10 cellular contexts compared by ENCODE assay signal in genomic region chr14:35878272-35879140, GRCh38. TPM values are rescaled to one million over a fixed set of nuclear protein-coding genes. Genes with fewer than 3 reads are reported as not detected.
DNase-seq lines count a peak whose midpoint lies in the region; ATAC-seq and TF ChIP-seq lines count a peak whose summit lies in the region.
"Had no signal": no experiment of that assay in that cellular context is flagged by ENCODE, and none has a peak within 500 bp of the region (broad histone marks: within the 10 kb centered on the region; RNA-seq: fewer than 3 reads in every experiment).

No MANE protein-coding gene starts in this region.

- TF ChIP-seq POLR2A in body of pancreas (IDR thresholded peaks at IDR 0.05): no peak

- TF ChIP-seq CTCF in AG04450 (IDR thresholded peaks at IDR 0.05; ENCODE audit: low read depth, low read length) (no peak), body of pancreas (IDR thresholded peaks at IDR 0.05) (no peak)

- peak overlapping the region; percentile 11; the same call in 1 of the 2 replicates for H3K4me3 ChIP-seq in AG04450 (ENCODE audit: low read depth, low read length)
- H3K4me3 ChIP-seq in body of pancreas: no peak overlapping the region
- H3K4me3 ChIP-seq: skin epidermis had no signal

- H3K27ac ChIP-seq in AG04450 (ENCODE audit: low read depth, low read length): peak overlapping the region; percentile 74
- H3K27ac ChIP-seq in body of pancreas: peak overlapping the region in 1 of 4 donors; percentile 4

- peak; percentile 68 for DNase-seq in AG04450 (ENCODE audit: low read depth, low spot score)
- peak; percentile 92 for DNase-seq in HT1080 (ENCODE audit: low read depth)
- peak in 3 of 4 donors; percentile 9 to 33 (median 15) for DNase-seq in body of pancreas
- no peak for DNase-seq in left lobe of liver (ENCODE audit: low spot score)
- no peak for DNase-seq in MV-4-11 (lab: John Stamatoyannopoulos, UW)
- no peak for DNase-seq in NCI-H748 treated with DMSO at 0.1 percent for 48 hours (lab: John Stamatoyannopoulos, UW)
- DNase-seq: cerebellar nuclear complex had no signal

- no peaks in the 10 kb centered on the region for H3K4me1 ChIP-seq in body of pancreas

- intact Hi-C loops in body of pancreas (cut with DNase I): no loop called here

- POLR2A ChIA-PET in AG04450 (lab: Yijun Ruan, JAX): no interaction called here

- ATAC-seq in body of pancreas: peak; percentile 40
- ATAC-seq in left lobe of liver: peak; percentile 79
- ATAC-seq in GM19463 (IDR thresholded peaks at IDR 0.05; ENCODE audit: unreplicated experiment): no peak
- ATAC-seq in HG03460 (IDR thresholded peaks at IDR 0.05; ENCODE audit: unreplicated experiment): no peak

- H3K27me3 ChIP-seq in AG04450 (ENCODE audit: control insufficient read depth, insufficient read depth, low read length) (no peaks in the 10 kb centered on the region), body of pancreas (no peaks in the 10 kb centered on the region)

- H3K9me3 ChIP-seq in AG04450 (ENCODE audit: control insufficient read depth, insufficient read depth, low read length): no peaks in the 10 kb centered on the region
- H3K9me3 ChIP-seq in body of pancreas: no peaks in the 10 kb centered on the region

- 39 to 54% methylated on average over 9 of the region's 9 CpGs for WGBS in body of pancreas, 2 donors

- CTCF ChIA-PET in AG04450 (lab: Charles Lee): interaction anchor here (0.7 to 1.7 kb wide), 6 partner anchors 11 to 675 kb away, joined by 3 to 5 read pairs (median 4); no protein-coding TSS in a partner anchor

- no peaks in the 10 kb centered on the region for H3K36me3 ChIP-seq in body of pancreas (replicated peaks in 1 of 2; ENCODE audit: insufficient read depth in 1 of 2, low read depth in 2 of 2)

RNA-seq across cellular contexts. Expression of gene BRMS1L, which starts 52.4 kb away (rescaled TPM):
- polyA plus RNA-seq in AG04450 (2011; rRNA removed): 5.2 and 8.7 TPM in 2 replicates
- polyA minus RNA-seq in AG04450 (2011; rRNA and poly(A)+ RNA removed): 1.8 and 2.8 TPM in 2 replicates
- 6.1 and 6.6 TPM in 2 replicates for total RNA-seq in HT1080 (2014; rRNA removed; shearing (Covaris generic))
- polyA plus RNA-seq in HT1080 (2015; cell fraction: cytosol; rRNA removed): 10.0 and 12.3 TPM in 2 replicates
- polyA plus RNA-seq in HT1080 (2015; cell fraction: nucleus; rRNA removed): 7.6 and 8.7 TPM in 2 replicates
- 1 to 10 TPM; 4.3 to 5.2 TPM for total RNA-seq in body of pancreas
- 2.8 TPM for total RNA-seq in left lobe of liver

Comparison
In these comparisons a context has a peak if more than half of its experiments do, and no peak if none do; other contexts are left out.
1. DNase-seq: peak in AG04450 (single experiment), HT1080 (single experiment) and body of pancreas (3 of 4); none in left lobe of liver (single experiment), MV-4-11 (single experiment) and NCI-H748 treated with DMSO at 0.1 percent for 48 hours (single experiment).
2. ATAC-seq: peak in body of pancreas (single experiment) and left lobe of liver (single experiment); none in GM19463 (single experiment) and HG03460 (single experiment).